ENCODE assay signal across 36 cellular contexts in genomic region chr9:92944921-92945320, GRCh38. TPM values are rescaled to one million over a fixed set of nuclear protein-coding genes. Genes with fewer than 3 reads are reported as not detected.
"Had no signal": no experiment of that assay in that cellular context is flagged by ENCODE, and none has a peak within 500 bp of the region (broad histone marks: within the 10 kb centered on the region; RNA-seq: fewer than 3 reads in every experiment).

No MANE protein-coding gene starts in this region.

- H3K9me3 Mint-ChIP-seq: activated B cell treated with CpG ODN at 0.5 μM for 24 hours; activated naive CD4-positive, alpha-beta T cell treated with anti-CD3 and anti-CD28 coated beads, Interleukin-2, amount 50 U/mL, for 24 hours; activated naive CD8-positive, alpha-beta T cell treated with anti-CD3 and anti-CD28 coated beads for 36 hours; activated naive CD8-positive, alpha-beta T cell treated with anti-CD3 and anti-CD28 coated beads, Interleukin-2, amount 50 U/mL, for 24 hours; activated T-cell treated with anti-CD3 and anti-CD28 coated beads, Interleukin-2, amount 50 U/mL, for 4 hours; activated T-helper 17 cell treated with anti-CD3 and anti-CD28 coated beads, Interleukin-2, amount 50 U/mL, for 72 hours; T-cell; T-helper 1 cell treated with Interleukin-12 subunit alpha and Interleukin-12 subunit beta and Interleukin-4 antibody, amounts not matched to agents 30 μg/mL and 1 μg/mL, for 36 hours; T-helper 2 cell treated with Interferon-gamma antibody and Interleukin-4, amounts not matched to agents 5 μg/mL and 100 μg/mL, for 36 hours had no signal

- H3K27ac ChIP-seq: adrenal gland, body of pancreas, epithelial cell of prostate, esophagus squamous epithelium, gastroesophageal sphincter, WERI-Rb-1 had no signal

- DNase-seq: activated B cell treated with CpG ODN at 0.5 μM for 24 hours; activated CD4-positive, alpha-beta T cell treated with anti-CD3 and anti-CD28 coated beads for 48 hours; activated CD4-positive, alpha-beta T cell treated with anti-CD3 and anti-CD28 coated beads, Interleukin-2, amount 50 U/mL, for 1 hour; activated CD4-positive, alpha-beta T cell treated with anti-CD3 and anti-CD28 coated beads, Interleukin-2, amount 50 U/mL, for 48 hours; activated CD8-positive, alpha-beta memory T cell treated with anti-CD3 and anti-CD28 coated beads for 24 hours; activated CD8-positive, alpha-beta T cell treated with anti-CD3 and anti-CD28 coated beads for 36 hours; activated effector memory CD4-positive, alpha-beta T cell treated with Interleukin-2 at 50 U/mL for 16 hours; activated gamma-delta T cell treated with Interleukin-2 at 50 U/mL for 16 hours; activated naive CD4-positive, alpha-beta T cell treated with Interleukin-2 at 50 U/mL for 16 hours; activated naive CD8-positive, alpha-beta T cell treated with anti-CD3 and anti-CD28 coated beads for 36 hours; activated naive CD8-positive, alpha-beta T cell treated with anti-CD3 and anti-CD28 coated beads, Interleukin-2, amount 50 U/mL, for 24 hours; activated T-cell treated with anti-CD3 and anti-CD28 coated beads, Interleukin-2, amount 50 U/mL, for 4 hours; amygdala; body of pancreas; caudate nucleus; cortex of kidney; dermis blood vessel endothelial cell; effector CD4-positive, alpha-beta T cell; esophagus squamous epithelium; foreskin melanocyte; T-cell; T1000; WERI-Rb-1 had no signal

- H3K27ac Mint-ChIP-seq: activated B cell treated with CpG ODN at 0.5 μM for 24 hours; activated CD8-positive, alpha-beta T cell treated with anti-CD3 and anti-CD28 coated beads for 36 hours; activated naive CD4-positive, alpha-beta T cell treated with anti-CD3 and anti-CD28 coated beads, Interleukin-2, amount 50 U/mL, for 24 hours; activated naive CD8-positive, alpha-beta T cell treated with anti-CD3 and anti-CD28 coated beads for 36 hours; activated naive CD8-positive, alpha-beta T cell treated with anti-CD3 and anti-CD28 coated beads, Interleukin-2, amount 50 U/mL, for 24 hours; activated T-helper 17 cell treated with anti-CD3 and anti-CD28 coated beads, Interleukin-2, amount 50 U/mL, for 72 hours; T-helper 1 cell treated with Interleukin-12 subunit alpha and Interleukin-12 subunit beta and Interleukin-4 antibody, amounts not matched to agents 30 μg/mL and 1 μg/mL, for 36 hours; T-helper 2 cell treated with Interferon-gamma antibody and Interleukin-4, amounts not matched to agents 5 μg/mL and 100 μg/mL, for 36 hours had no signal

- ATAC-seq: activated CD4-positive, CD25-positive, alpha-beta regulatory T cell treated with anti-CD3 and anti-CD28 coated beads, Interleukin-2, amount 50 U/mL, for 24 hours; activated CD8-positive, alpha-beta T cell treated with anti-CD3 and anti-CD28 coated beads for 36 hours; activated naive CD8-positive, alpha-beta T cell treated with anti-CD3 and anti-CD28 coated beads, Interleukin-2, amount 50 U/mL, for 24 hours; activated T-cell treated with anti-CD3 and anti-CD28 coated beads, Interleukin-2, amount 50 U/mL, for 4 hours; activated T-helper 17 cell treated with anti-CD3 and anti-CD28 coated beads, Interleukin-2, amount 50 U/mL, for 72 hours; body of pancreas; gastroesophageal sphincter; T-cell had no signal

- H3K9me3 ChIP-seq: adrenal gland, body of pancreas, esophagus squamous epithelium, gastroesophageal sphincter had no signal

- H3K4me3 Mint-ChIP-seq: activated B cell treated with CpG ODN at 0.5 μM for 24 hours; activated CD8-positive, alpha-beta T cell treated with anti-CD3 and anti-CD28 coated beads for 36 hours; activated naive CD8-positive, alpha-beta T cell treated with anti-CD3 and anti-CD28 coated beads for 36 hours; activated naive CD8-positive, alpha-beta T cell treated with anti-CD3 and anti-CD28 coated beads, Interleukin-2, amount 50 U/mL, for 24 hours; activated T-cell treated with anti-CD3 and anti-CD28 coated beads, Interleukin-2, amount 50 U/mL, for 4 hours; activated T-helper 17 cell treated with anti-CD3 and anti-CD28 coated beads, Interleukin-2, amount 50 U/mL, for 72 hours; T-helper 1 cell treated with Interleukin-12 subunit alpha and Interleukin-12 subunit beta and Interleukin-4 antibody, amounts not matched to agents 30 μg/mL and 1 μg/mL, for 36 hours; T-helper 2 cell treated with Interferon-gamma antibody and Interleukin-4, amounts not matched to agents 5 μg/mL and 100 μg/mL, for 36 hours had no signal

- H3K27me3 Mint-ChIP-seq: activated CD8-positive, alpha-beta T cell treated with anti-CD3 and anti-CD28 coated beads for 36 hours; activated naive CD4-positive, alpha-beta T cell treated with anti-CD3 and anti-CD28 coated beads, Interleukin-2, amount 50 U/mL, for 24 hours; activated naive CD8-positive, alpha-beta T cell treated with anti-CD3 and anti-CD28 coated beads for 36 hours; activated T-helper 17 cell treated with anti-CD3 and anti-CD28 coated beads, Interleukin-2, amount 50 U/mL, for 72 hours had no signal

- H3K36me3 Mint-ChIP-seq: activated naive CD4-positive, alpha-beta T cell treated with anti-CD3 and anti-CD28 coated beads, Interleukin-2, amount 50 U/mL, for 24 hours; T-cell had no signal

- H3K36me3 ChIP-seq: adrenal gland, esophagus squamous epithelium, gastroesophageal sphincter, WERI-Rb-1 had no signal

- H3K4me3 ChIP-seq: adrenal gland, body of pancreas, esophagus squamous epithelium, gastroesophageal sphincter had no signal

RNA-seq across cellular contexts. Expression of gene FGD3, which starts 2.4 kb away (rescaled TPM):
- total RNA-seq: chondrocyte, endothelial cell of umbilical vein, fibroblast of lung, fibroblast of villous mesenchyme, glomerular endothelial cell had no signal
- polyA plus RNA-seq: endothelial cell of umbilical vein, fibroblast of lung had no signal
